In the genomic region with DNA sequence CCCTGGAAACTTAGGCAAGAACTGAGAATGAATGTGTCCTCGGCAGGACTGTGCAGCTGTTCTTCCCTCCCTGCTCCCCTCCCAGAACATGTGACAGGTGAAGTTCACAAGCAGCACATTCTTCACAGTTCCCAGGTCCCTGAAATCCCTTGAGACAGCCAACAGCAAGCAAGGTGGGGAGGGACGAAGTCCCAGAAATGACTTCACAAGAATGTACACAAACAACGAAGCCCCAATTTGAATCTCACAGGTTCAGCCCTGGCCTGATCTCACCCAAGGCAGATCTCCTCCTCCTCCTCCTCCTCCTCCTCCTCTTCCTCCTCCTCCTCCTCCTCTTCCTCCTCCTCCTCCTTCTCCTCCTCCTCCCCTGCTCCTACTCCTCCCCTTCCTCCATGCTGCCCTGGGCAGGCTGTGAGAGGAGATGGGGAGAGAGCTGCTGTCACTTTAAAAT, we compare ENCODE assay signal across 16 cellular contexts. TPM values are rescaled to one million over a fixed set of nuclear protein-coding genes. Genes with fewer than 3 reads are reported as not detected.
DNase-seq lines count a peak whose midpoint lies in the region; ATAC-seq, FAIRE-seq and TF ChIP-seq lines count a peak whose summit lies in the region.
"Had no signal": no experiment of that assay in that cellular context is flagged by ENCODE, and none has a peak within 500 bp of the region (broad histone marks: within the 10 kb centered on the region; RNA-seq: fewer than 3 reads in every experiment).

No MANE protein-coding gene starts in this region.

- no peaks in the 10 kb centered on the region for H3K9me3 Mint-ChIP-seq in stimulated activated naive B cell treated with anti-CD40 and anti-IgM and Interleukin-4, amounts not matched to agents 10 μg/mL and 1 μg/mL and 100 μg/mL, for 72 hours

- peaks cover 17% of the 10 kb centered on the region for H4K20me1 ChIP-seq in DND-41 (ENCODE audit: insufficient read depth, low read length)

- no peak overlapping the region for H3K4me3 ChIP-seq in DND-41 (ENCODE audit: low read depth in 1 of 2, low read length in 2 of 2)
- H3K4me3 ChIP-seq in fibroblast of villous mesenchyme (ENCODE audit: low read depth, low read length) = no peak overlapping the region
- no peak overlapping the region for H3K4me3 ChIP-seq in pancreas
- H3K4me3 ChIP-seq: PC-9, tibial nerve had no signal

- H3K36me3 ChIP-seq in DND-41 (ENCODE audit: insufficient read depth, low read length) (no peaks in the 10 kb centered on the region), pancreas (no peaks in the 10 kb centered on the region)
- H3K36me3 ChIP-seq: BE2C had no signal

- intact Hi-C loops in pancreas (cut with DNase I) = no loop called here

- H3K9me3 ChIP-seq in DND-41 (ENCODE audit: insufficient read depth, low read length, severe bottlenecking) = no peaks in the 10 kb centered on the region
- no peaks in the 10 kb centered on the region for H3K9me3 ChIP-seq in pancreas
- H3K9me3 ChIP-seq: BE2C, tibial nerve had no signal

- no peak overlapping the region for H3K9ac ChIP-seq in DND-41 (ENCODE audit: low read depth, low read length)

- no peaks in the 10 kb centered on the region for H3K79me2 ChIP-seq in DND-41 (ENCODE audit: insufficient read depth, low read length)

- ATAC-seq in DND-41 (ENCODE audit: insufficient read depth, low read depth) = peak; percentile 27; the same call in 1 of the 3 replicates
- peak; percentile 80 to 90 (median 82) for ATAC-seq in pancreas
- ATAC-seq in stimulated activated naive B cell treated with anti-CD40 and anti-IgM and Interleukin-4, amounts not matched to agents 10 μg/mL and 1 μg/mL and 100 μg/mL, for 72 hours (replicated peaks) = no peak
- ATAC-seq in GM18517 (IDR thresholded peaks at IDR 0.05; ENCODE audit: unreplicated experiment) = no peak

- peaks cover 24 to 45% of the 10 kb centered on the region in 2 donors for H3K4me1 Mint-ChIP-seq in stimulated activated naive B cell treated with anti-CD40 and anti-IgM and Interleukin-4, amounts not matched to agents 10 μg/mL and 1 μg/mL and 100 μg/mL, for 72 hours

- TF ChIP-seq CTCF in DND-41 (IDR thresholded peaks at IDR 0.05; ENCODE audit: borderline replicate concordance, extremely low read depth, low read length, poor library complexity, severe bottlenecking) (no peak), fibroblast of villous mesenchyme (IDR thresholded peaks at IDR 0.05; ENCODE audit: insufficient read depth, low read depth, low read length) (no peak), pancreas (IDR thresholded peaks at IDR 0.05) (no peak)

- DNase-seq in DND-41 = no peak
- peak; percentile 33 for DNase-seq in NCI-H2171 (lab: John Stamatoyannopoulos, UW)
- DNase-seq in fibroblast of villous mesenchyme (ENCODE audit: low read depth) = peak; percentile 29
- peak in 4 of 6 donors; percentile 54 to 87 (median 77) for DNase-seq in pancreas
- no peak for DNase-seq in stimulated activated naive B cell treated with anti-CD40 and anti-IgM and Interleukin-4, amounts not matched to agents 10 μg/mL and 1 μg/mL and 100 μg/mL, for 72 hours
- no peak for DNase-seq in NCI-H2081 (lab: John Stamatoyannopoulos, UW)
- no peak for DNase-seq in NCI-H2196 treated with DMSO at 0.1 percent for 48 hours (lab: John Stamatoyannopoulos, UW; ENCODE audit: unreplicated experiment)
- DNase-seq: activated CD4-positive, alpha-beta T cell treated with anti-CD3 and anti-CD28 coated beads, Interleukin-2, amount 10 ng/mL, durations not matched to agents 7 days and 5 days; BE2C; DMS79 treated with DMSO at 0.1 percent for 48 hours; PC-9; stimulated activated CD4-positive, alpha-beta T cell treated with anti-CD3 and anti-CD28 coated beads, Interleukin-12 subunit alpha, Interleukin-12 subunit beta, amount 100 ng/mL, for 4 hours; SW 1271 had no signal

- H3K27me3 ChIP-seq in DND-41 (ENCODE audit: insufficient read depth, low read length, poor library complexity) (no peaks in the 10 kb centered on the region), pancreas (no peaks in the 10 kb centered on the region)
- H3K27me3 ChIP-seq: BE2C, tibial nerve had no signal

- H3K36me3 Mint-ChIP-seq in stimulated activated naive B cell treated with anti-CD40 and anti-IgM and Interleukin-4, amounts not matched to agents 10 μg/mL and 1 μg/mL and 100 μg/mL, for 72 hours = peaks cover 10 to 19% of the 10 kb centered on the region in 2 donors

- no peak overlapping the region for H2AFZ ChIP-seq in DND-41 (ENCODE audit: low read depth, low read length)
- H2AFZ ChIP-seq: PC-9 had no signal

- no peak for FAIRE-seq in pancreas (lab: Jason Lieb, UNC)
- FAIRE-seq: astrocyte had no signal

- H3K4me1 ChIP-seq in DND-41 (ENCODE audit: insufficient read depth, low read length) (peaks cover 8% of the 10 kb centered on the region; the same call in 1 of the 2 replicates), pancreas (peaks cover 15 to 38% (median 15%) of the 10 kb centered on the region in 3 donors)
- H3K4me1 ChIP-seq: BE2C had no signal

- no peak overlapping the region for H3K4me3 Mint-ChIP-seq in stimulated activated naive B cell treated with anti-CD40 and anti-IgM and Interleukin-4, amounts not matched to agents 10 μg/mL and 1 μg/mL and 100 μg/mL, for 72 hours
- H3K4me3 Mint-ChIP-seq: activated CD4-positive, alpha-beta T cell treated with anti-CD3 and anti-CD28 coated beads, Interleukin-2, amount 10 ng/mL, durations not matched to agents 7 days and 5 days had no signal

- no peak overlapping the region for H3K27ac Mint-ChIP-seq in stimulated activated naive B cell treated with anti-CD40 and anti-IgM and Interleukin-4, amounts not matched to agents 10 μg/mL and 1 μg/mL and 100 μg/mL, for 72 hours
- H3K27ac Mint-ChIP-seq: activated CD4-positive, alpha-beta T cell treated with anti-CD3 and anti-CD28 coated beads, Interleukin-2, amount 10 ng/mL, durations not matched to agents 7 days and 5 days had no signal

- no peak overlapping the region for H3K27ac ChIP-seq in DND-41 (ENCODE audit: low read length)
- H3K27ac ChIP-seq in pancreas = peak overlapping the region in 3 of 4 donors; percentile 49 to 91 (median 81)
- H3K27ac ChIP-seq: PC-9, tibial nerve had no signal

- H3K27me3 Mint-ChIP-seq in stimulated activated naive B cell treated with anti-CD40 and anti-IgM and Interleukin-4, amounts not matched to agents 10 μg/mL and 1 μg/mL and 100 μg/mL, for 72 hours = no peaks in the 10 kb centered on the region
- H3K27me3 Mint-ChIP-seq: activated CD4-positive, alpha-beta T cell treated with anti-CD3 and anti-CD28 coated beads, Interleukin-2, amount 10 ng/mL, durations not matched to agents 7 days and 5 days had no signal

- H3K4me2 ChIP-seq in DND-41 (ENCODE audit: insufficient read depth, low read length) = no peak overlapping the region
- H3K4me2 ChIP-seq: PC-9 had no signal

- 15 to 21% methylated on average over 3 of the region's 3 CpGs for WGBS in pancreas, 2 donors

RNA-seq across cellular contexts. Expression of a gene that starts 32.4 kb away (rescaled TPM):
- total RNA-seq in fibroblast of villous mesenchyme (35.1 and 38.0 TPM in 2 replicates), pancreas (10 to 100 TPM; 19.2 to 24.9 (median 23.2) TPM)
- polyA plus RNA-seq in pancreas = 10 to 100 TPM; 35.7 to 45.7 TPM

RNA-seq across cellular contexts. Expression of a gene that starts 44.1 kb away (rescaled TPM):
- total RNA-seq in fibroblast of villous mesenchyme (25.9 and 32.2 TPM in 2 replicates), pancreas (100 to 1,000 TPM in 5 of 6 donors, 10 to 100 TPM in 1; 94.1 to 285 (median 190) TPM)
- polyA plus RNA-seq in pancreas = 10 to 100 TPM; 68.1 to 75.8 TPM

RNA-seq across cellular contexts. Expression of a gene that starts 46.9 kb away (rescaled TPM):
- 0.43 and 0.64 TPM in 2 replicates for total RNA-seq in fibroblast of villous mesenchyme
- total RNA-seq in pancreas = under 1 TPM; 0.37 to 0.87 (median 0.41) TPM
- polyA plus RNA-seq in pancreas = 1 to 10 TPM in 1 of 2 donors, under 1 TPM in 1; 0.27 to 1.0 TPM

Comparison
In these comparisons a context has a peak if more than half of its experiments do, and no peak if none do; other contexts are left out.
1. ATAC-seq: peak in DND-41 (single experiment) and pancreas (4 of 4); none in stimulated activated naive B cell treated with anti-CD40 and anti-IgM and Interleukin-4, amounts not matched to agents 10 μg/mL and 1 μg/mL and 100 μg/mL, for 72 hours (0 of 2) and GM18517 (single experiment).
2. DNase-seq: peak in NCI-H2171 (single experiment), fibroblast of villous mesenchyme (single experiment) and pancreas (4 of 6); none in DND-41 (single experiment), stimulated activated naive B cell treated with anti-CD40 and anti-IgM and Interleukin-4, amounts not matched to agents 10 μg/mL and 1 μg/mL and 100 μg/mL, for 72 hours (single experiment), NCI-H2081 (0 of 2) and NCI-H2196 treated with DMSO at 0.1 percent for 48 hours (single experiment).